In the genomic region with DNA sequence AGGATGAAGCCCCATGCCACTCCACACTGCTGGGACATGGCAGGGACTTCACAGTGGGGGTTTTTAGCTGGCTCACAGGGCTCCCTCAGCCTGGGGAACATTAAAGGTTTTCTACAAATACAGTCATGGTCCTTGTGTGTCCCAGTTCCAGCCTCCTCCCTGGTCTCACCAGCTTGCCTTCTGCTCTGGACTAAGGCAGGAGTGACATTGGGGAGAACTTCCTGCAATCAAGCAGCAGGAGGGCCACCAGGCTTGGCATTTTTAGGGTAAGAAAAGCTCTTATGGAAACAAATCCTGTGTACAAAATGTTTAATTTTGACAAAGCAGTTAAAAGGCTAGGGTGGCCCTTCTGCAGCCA, we compare ENCODE assay signal across 28 cellular contexts. TPM values are rescaled to one million over a fixed set of nuclear protein-coding genes. Genes with fewer than 3 reads are reported as not detected.
"Had no signal": no experiment of that assay in that cellular context is flagged by ENCODE, and none has a peak within 500 bp of the region (broad histone marks: within the 10 kb centered on the region; RNA-seq: fewer than 3 reads in every experiment).

No MANE protein-coding gene starts in this region.

- H3K27ac Mint-ChIP-seq: activated CD4-positive, alpha-beta T cell treated with anti-CD3 and anti-CD28 coated beads, Interleukin-2, amount 10 ng/mL, durations not matched to agents 7 days and 5 days; activated naive CD8-positive, alpha-beta T cell treated with anti-CD3 and anti-CD28 coated beads for 36 hours; activated T-helper 1 cell treated with anti-CD3 and anti-CD28 coated beads, Interleukin-12 subunit alpha, Interleukin-12 subunit beta, Interleukin-2, Interleukin-4 antibody, amounts not matched to agents 30 ng/mL and 10 ng/mL and 1 ng/mL, durations not matched to agents 14 hours and 24 hours and 36 hours had no signal

- DNase-seq: activated CD4-positive, alpha-beta memory T cell treated with anti-CD3 and anti-CD28 coated beads for 36 hours; activated CD4-positive, alpha-beta T cell treated with anti-CD3 and anti-CD28 coated beads, Interleukin-2, amount 10 ng/mL, durations not matched to agents 7 days and 5 days; activated CD8-positive, alpha-beta memory T cell treated with anti-CD3 and anti-CD28 coated beads, Interleukin-2, amount 50 U/mL, for 4 hours; activated gamma-delta T cell treated with Interleukin-2 at 50 U/mL for 16 hours; activated naive CD4-positive, alpha-beta T cell treated with anti-CD3 and anti-CD28 coated beads, Interleukin-2, amount 50 U/mL, for 16 hours; activated naive CD8-positive, alpha-beta T cell treated with anti-CD3 and anti-CD28 coated beads for 36 hours; activated T-cell treated with anti-CD3 and anti-CD28 coated beads for 4 hours; activated T-cell treated with anti-CD3 and anti-CD28 coated beads, Interleukin-2, amount 50 U/mL, for 4 hours; amniotic stem cell; NCI-H1105; NCI-H1417 treated with DMSO at 0.1 percent for 48 hours; NCI-H187 treated with DMSO at 0.1 percent for 48 hours; NCI-H2081; NCI-H226; NCI-H446 treated with DMSO at 0.1 percent for 48 hours; PC-3; Peyer's patch; RPMI8226; SIG-M5; T-helper 1 cell; T-helper 2 cell; T-helper 9 cell had no signal

- H3K27me3 Mint-ChIP-seq: activated CD4-positive, alpha-beta memory T cell treated with anti-CD3 and anti-CD28 coated beads for 36 hours; activated CD4-positive, alpha-beta T cell treated with anti-CD3 and anti-CD28 coated beads, Interleukin-2, amount 10 ng/mL, durations not matched to agents 7 days and 5 days; activated naive CD8-positive, alpha-beta T cell treated with anti-CD3 and anti-CD28 coated beads for 36 hours; central memory CD8-positive, alpha-beta T cell had no signal

- H3K4me3 ChIP-seq: cardiac muscle cell, Peyer's patch had no signal

- H3K4me3 Mint-ChIP-seq: activated CD4-positive, alpha-beta memory T cell treated with anti-CD3 and anti-CD28 coated beads for 36 hours; activated naive CD8-positive, alpha-beta T cell treated with anti-CD3 and anti-CD28 coated beads for 36 hours had no signal

- H3K36me3 ChIP-seq: cardiac muscle cell had no signal

- ATAC-seq: activated T-cell treated with anti-CD3 and anti-CD28 coated beads, Interleukin-2, amount 50 U/mL, for 4 hours; PC-3; Right ventricle myocardium inferior; SK-N-SH treated with all-trans-retinoic acid at 6 μM for 48 hours had no signal

- H3K9me3 ChIP-seq: Peyer's patch had no signal

- H3K27ac ChIP-seq: cardiac muscle cell, Peyer's patch, WERI-Rb-1 had no signal

- H3K9me3 Mint-ChIP-seq: activated CD4-positive, alpha-beta memory T cell treated with anti-CD3 and anti-CD28 coated beads for 36 hours; activated CD4-positive, alpha-beta T cell treated with anti-CD3 and anti-CD28 coated beads, Interleukin-2, amount 10 ng/mL, durations not matched to agents 7 days and 5 days; activated naive CD8-positive, alpha-beta T cell treated with anti-CD3 and anti-CD28 coated beads for 36 hours; activated T-cell treated with anti-CD3 and anti-CD28 coated beads, Interleukin-2, amount 50 U/mL, for 4 hours; activated T-helper 1 cell treated with anti-CD3 and anti-CD28 coated beads, Interleukin-12 subunit alpha, Interleukin-12 subunit beta, Interleukin-2, Interleukin-4 antibody, amounts not matched to agents 30 ng/mL and 10 ng/mL and 1 ng/mL, durations not matched to agents 14 hours and 24 hours and 36 hours; central memory CD8-positive, alpha-beta T cell had no signal

- H3K27me3 ChIP-seq: Peyer's patch had no signal

RNA-seq across cellular contexts. Expression of a gene that starts 4.0 kb away (rescaled TPM):
- total RNA-seq: PC-3 had no signal
